Comparison of ENCODE assay signal across 16 cellular contexts in the genomic region with DNA sequence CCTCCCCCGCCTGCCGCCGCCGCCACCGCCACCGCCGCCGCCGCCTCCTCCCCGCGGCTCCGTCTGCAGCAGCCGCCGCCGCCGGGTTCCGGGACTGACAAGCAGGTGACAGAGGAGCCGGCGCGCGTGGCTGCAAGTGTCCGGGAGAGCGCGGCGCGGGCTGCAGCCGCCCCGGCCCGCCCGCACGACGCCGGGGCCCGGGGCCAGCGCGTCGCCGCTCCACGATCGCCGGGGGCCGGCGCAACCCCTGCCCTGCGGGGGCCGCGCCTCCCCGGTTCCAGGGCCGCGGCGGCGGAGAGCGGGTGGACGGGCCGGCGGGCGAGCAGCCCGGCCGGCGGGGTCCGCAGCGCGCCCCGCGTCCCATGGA. TPM values are rescaled to one million over a fixed set of nuclear protein-coding genes. Genes with fewer than 3 reads are reported as not detected.
A peak's percentile ranks its signal among the peaks of the same experiment; 100 is the strongest.
DNase-seq lines count a peak whose midpoint lies in the region; ATAC-seq and TF ChIP-seq lines count a peak whose summit lies in the region.
"Had no signal": no experiment of that assay in that cellular context is flagged by ENCODE, and none has a peak within 500 bp of the region (broad histone marks: within the 10 kb centered on the region; RNA-seq: fewer than 3 reads in every experiment).

No MANE protein-coding gene starts in this region.

- H3K4me3 Mint-ChIP-seq in type B pancreatic cell = peak overlapping the region; percentile 90

- no peak for TF ChIP-seq EP300 in esophagus muscularis mucosa (IDR thresholded peaks at IDR 0.05)

- peaks cover 25% of the 10 kb centered on the region for H3K4me1 Mint-ChIP-seq in type B pancreatic cell (ENCODE audit: unreplicated experiment)

- H3K4me3 ChIP-seq in left ventricle myocardium inferior = peak overlapping the region; percentile 64
- peak overlapping the region; percentile 43 for H3K4me3 ChIP-seq in LNCaP clone FGC (ENCODE audit: low read depth, low read length)
- peak overlapping the region; percentile 32 to 58 (median 42) for H3K4me3 ChIP-seq in esophagus muscularis mucosa
- H3K4me3 ChIP-seq: SJSA1 had no signal

- H3K4me1 ChIP-seq in left ventricle myocardium inferior (peaks cover 60% of the 10 kb centered on the region), esophagus muscularis mucosa (peaks cover 34 to 70% (median 65%) of the 10 kb centered on the region in 4 donors)
- H3K4me1 ChIP-seq: SJSA1 had no signal

- WGBS in esophagus muscularis mucosa = no CpG with 5 or more reads among the region's 64 CpGs

- H3K36me3 ChIP-seq in left ventricle myocardium inferior (no peaks in the 10 kb centered on the region), esophagus muscularis mucosa (no peaks in the 10 kb centered on the region)
- H3K36me3 ChIP-seq: SJSA1, WERI-Rb-1 had no signal

- no peak for DNase-seq in left ventricle myocardium inferior
- no peak for DNase-seq in Right ventricle myocardium inferior (ENCODE audit: missing footprints)
- DNase-seq in LNCaP clone FGC (ENCODE audit: low read depth) = no peak
- no peak for DNase-seq in esophagus muscularis mucosa (ENCODE audit: extremely low spot score)
- no peak for DNase-seq in type B pancreatic cell (ENCODE audit: extremely low spot score, unreplicated experiment)
- DNase-seq: C1 segment of cervical spinal cord, islet precursor cell, naive B cell had no signal

- H3K27ac ChIP-seq in left ventricle myocardium inferior (replicated peaks) (no peak overlapping the region), esophagus muscularis mucosa (replicated peaks in 1 of 4) (no peak overlapping the region)
- H3K27ac ChIP-seq: SJSA1, WERI-Rb-1 had no signal

- peaks cover 78% of the 10 kb centered on the region for H3K27me3 Mint-ChIP-seq in type B pancreatic cell

- intact Hi-C loops in left ventricle myocardium inferior (cut with micrococcal nuclease) = loop anchor here (10.0 kb wide), 1 partner anchor 71 kb away; no protein-coding TSS in a partner anchor
- intact Hi-C loops in Right ventricle myocardium inferior (cut with DNase I) = no loop called here
- intact Hi-C loops in esophagus muscularis mucosa (cut with DNase I) = loop anchor here (5.0 kb wide), 1 partner anchor 168 kb away; no protein-coding TSS in a partner anchor

- no peak for TF ChIP-seq POLR2A in esophagus muscularis mucosa (IDR thresholded peaks at IDR 0.05; ENCODE audit: low read depth)

- ATAC-seq in Right ventricle myocardium inferior = no peak
- ATAC-seq in GM18907 (IDR thresholded peaks at IDR 0.05; ENCODE audit: unreplicated experiment) = no peak
- ATAC-seq in GM19023 (IDR thresholded peaks at IDR 0.05; ENCODE audit: unreplicated experiment) = no peak
- ATAC-seq in GM18873 (IDR thresholded peaks at IDR 0.05; ENCODE audit: low FRiP score, unreplicated experiment) = no peak
- ATAC-seq: sciatic nerve had no signal

- no peak for TF ChIP-seq CTCF in left ventricle myocardium inferior (IDR thresholded peaks at IDR 0.05; ENCODE audit: borderline replicate concordance)
- no peak for TF ChIP-seq CTCF in LNCaP clone FGC (IDR thresholded peaks at IDR 0.05; ENCODE audit: control insufficient read depth, extremely low read depth, insufficient read depth)
- no peak for TF ChIP-seq CTCF in esophagus muscularis mucosa (IDR thresholded peaks at IDR 0.05)
- TF ChIP-seq CTCF in type B pancreatic cell (conservative IDR thresholded peaks at IDR 0.05) = no peak

- no peaks in the 10 kb centered on the region for H3K9me3 Mint-ChIP-seq in type B pancreatic cell

- H3K9me3 ChIP-seq in left ventricle myocardium inferior (replicated peaks) = no peaks in the 10 kb centered on the region
- H3K9me3 ChIP-seq in esophagus muscularis mucosa = no peaks in the 10 kb centered on the region
- H3K9me3 ChIP-seq: SJSA1 had no signal

- H3K27ac Mint-ChIP-seq in type B pancreatic cell = peak overlapping the region; percentile 76

- H3K27me3 ChIP-seq in left ventricle myocardium inferior (ENCODE audit: low read depth) (peaks cover 95% of the 10 kb centered on the region), esophagus muscularis mucosa (peaks cover 15 to 97% (median 63%) of the 10 kb centered on the region in 4 donors)

- H3K36me3 Mint-ChIP-seq in type B pancreatic cell = peaks cover 4% of the 10 kb centered on the region
- H3K36me3 Mint-ChIP-seq: naive B cell had no signal

RNA-seq across cellular contexts. Expression of a gene that starts 0.3 kb away (rescaled TPM):
- total RNA-seq in left ventricle myocardium inferior = 1.3 TPM
- total RNA-seq in Right ventricle myocardium inferior = 1.2 TPM
- under 1 TPM; under 0.01 to 0.66 (median 0.24) TPM for total RNA-seq in esophagus muscularis mucosa
- total RNA-seq in type B pancreatic cell (ENCODE audit: low replicate concordance) = 13.6 and 33.6 TPM in 2 replicates
- total RNA-seq: dermis blood vessel endothelial cell, fibroblast of villous mesenchyme, SJSA1 had no signal
